In the genomic region with DNA sequence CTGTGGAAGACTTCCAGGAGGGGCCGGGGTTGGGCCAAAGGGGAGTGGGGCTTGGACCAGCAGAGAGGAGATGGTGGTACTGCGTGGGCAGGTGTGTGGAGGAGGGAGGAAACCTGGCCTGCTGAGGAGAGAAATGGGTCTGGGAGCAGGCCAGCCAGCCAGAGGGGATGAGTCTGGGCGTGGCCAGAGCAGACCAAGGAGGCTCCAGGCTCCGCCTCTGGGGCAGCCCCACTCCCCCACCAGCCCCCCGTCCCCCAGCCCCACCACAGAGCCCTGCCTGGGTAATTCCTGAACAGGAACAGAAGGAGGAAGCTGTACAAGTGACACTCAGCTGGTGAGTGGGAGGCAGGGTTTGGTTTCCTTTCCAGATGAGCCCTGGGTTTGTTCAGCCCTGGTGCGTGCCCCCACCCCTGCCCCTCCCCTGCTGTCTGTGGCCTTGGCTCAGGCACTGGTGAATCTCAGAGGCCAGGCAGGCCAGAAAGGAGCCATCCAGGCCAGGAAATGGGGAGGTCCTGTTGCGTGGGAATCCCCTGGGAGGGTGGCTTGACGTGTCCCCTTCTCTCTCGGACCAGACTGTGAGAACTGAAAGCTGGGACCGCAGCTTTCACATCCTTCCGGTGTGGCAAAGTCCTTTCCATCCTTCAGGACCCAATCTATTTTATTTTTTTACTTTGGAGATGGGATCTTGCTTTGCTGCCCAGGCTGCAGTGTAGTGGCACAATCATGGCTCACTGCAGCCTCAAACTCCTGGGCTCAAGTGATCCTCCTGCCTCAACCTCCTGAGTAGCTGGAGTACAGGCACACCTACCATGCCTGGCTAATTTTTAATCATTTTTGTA, we compare ENCODE assay signal across 8 cellular contexts. TPM values are rescaled to one million over a fixed set of nuclear protein-coding genes. Genes with fewer than 3 reads are reported as not detected.
DNase-seq lines count a peak whose midpoint lies in the region; ATAC-seq and TF ChIP-seq lines count a peak whose summit lies in the region.

No MANE protein-coding gene starts in this region.

- no peaks in the 10 kb centered on the region for H3K79me1 ChIP-seq in H9 (ENCODE audit: insufficient read depth, low read depth, low read length, poor library complexity, severe bottlenecking)

- H3K27ac ChIP-seq in H9 (ENCODE audit: insufficient read length, low read depth, low read length) (no peak overlapping the region), right lobe of liver (no peak overlapping the region)

- no peak overlapping the region for H2AFZ ChIP-seq in H9 (ENCODE audit: low read length)

- H3K18ac ChIP-seq in H9 (ENCODE audit: insufficient read length, low read depth, low read length) = no peak overlapping the region

- H2BK5ac ChIP-seq in H9 (ENCODE audit: insufficient read length, low read length) = no peak overlapping the region

- intact Hi-C loops in activated naive CD4-positive, alpha-beta T cell treated with anti-CD3 and anti-CD28 coated beads for 36 hours (cut with micrococcal nuclease) = no loop called here
- intact Hi-C loops in right lobe of liver (cut with DNase I) = no loop called here

- no peak for TF ChIP-seq POLR2A in right lobe of liver (IDR thresholded peaks at IDR 0.05)

- CTCF ChIA-PET in activated naive CD4-positive, alpha-beta T cell treated with anti-CD3 and anti-CD28 coated beads for 36 hours (lab: Charles Lee) = no interaction called here

- no peak overlapping the region for H3K23ac ChIP-seq in H9 (ENCODE audit: insufficient read length, low read depth, low read length)

- no peaks in the 10 kb centered on the region for H3K23me2 ChIP-seq in H9 (ENCODE audit: insufficient read length, low read depth, low read length, poor library complexity, severe bottlenecking)

- no peaks in the 10 kb centered on the region for H3K79me2 ChIP-seq in H9 (ENCODE audit: insufficient read depth, low read length)

- no peak overlapping the region for H3K4me2 ChIP-seq in H9 (ENCODE audit: insufficient read depth, insufficient read length, low read length)

- no peak overlapping the region for H2BK15ac ChIP-seq in H9 (ENCODE audit: low read depth, low read length)

- no peak overlapping the region for H4K5ac ChIP-seq in H9 (ENCODE audit: insufficient read length, low read depth, low read length)

- H3K4ac ChIP-seq in H9 (ENCODE audit: low read depth, low read length) = no peak overlapping the region

- no CpG with 5 or more reads among the region's 11 CpGs for WGBS in H9 (ENCODE audit: extremely low coverage, insufficient read length, low lambda C conversion rate)
- 45% methylated on average over 2 of the region's 11 CpGs for WGBS in right lobe of liver (ENCODE audit: insufficient coverage, low coverage, low lambda C conversion rate, missing lambda C conversion rate)

- H4K20me1 ChIP-seq in H9 (ENCODE audit: control insufficient read depth, insufficient read depth, insufficient read length) = no peaks in the 10 kb centered on the region

- H2BK120ac ChIP-seq in H9 (ENCODE audit: low read depth, low read length, poor library complexity, severe bottlenecking) = no peak overlapping the region

- H3K9ac ChIP-seq in H9 (ENCODE audit: extremely low read depth, insufficient read length, low read length) = no peak overlapping the region

- H3K9me3 ChIP-seq in H9 (ENCODE audit: control insufficient read depth, low read depth, low read length) = no peaks in the 10 kb centered on the region
- H3K9me3 ChIP-seq in right lobe of liver = no peaks in the 10 kb centered on the region

- peak; percentile 41 for ATAC-seq in GM18519 (IDR thresholded peaks at IDR 0.05; ENCODE audit: low FRiP score, unreplicated experiment)
- ATAC-seq in right lobe of liver = peak; percentile 53 to 69 (median 64)

- no peak overlapping the region for H4K8ac ChIP-seq in H9 (replicated peaks; ENCODE audit: insufficient read length, low read depth, low read length)

- no peak overlapping the region; a peak in 1 of 5 replicates for H3K4me3 Mint-ChIP-seq in H9
- H3K4me3 Mint-ChIP-seq in activated naive CD4-positive, alpha-beta T cell treated with anti-CD3 and anti-CD28 coated beads for 36 hours = no peak overlapping the region

- H3K4me1 ChIP-seq in H9 (ENCODE audit: insufficient read depth, low read length) = no peaks in the 10 kb centered on the region
- no peaks in the 10 kb centered on the region for H3K4me1 ChIP-seq in right lobe of liver

- no peak overlapping the region for H4K91ac ChIP-seq in H9 (ENCODE audit: insufficient read length, low read depth, low read length)

- no peak for TF ChIP-seq CTCF in H9 (conservative IDR thresholded peaks at IDR 0.05)
- TF ChIP-seq CTCF in right lobe of liver (IDR thresholded peaks at IDR 0.05) = no peak

- no peak overlapping the region for H2BK20ac ChIP-seq in H9 (ENCODE audit: low read depth, low read length, poor library complexity, severe bottlenecking)

- no peaks in the 10 kb centered on the region; the same call in 1 of the 2 replicates for H3K27me3 ChIP-seq in H9 (ENCODE audit: insufficient read depth, low read length)
- H3K27me3 ChIP-seq in right lobe of liver = no peaks in the 10 kb centered on the region

- H3K36me3 ChIP-seq in right lobe of liver = no peaks in the 10 kb centered on the region

- DNase-seq in H9 = peak; percentile 72
- peak; percentile 95 for DNase-seq in MV-4-11 (lab: John Stamatoyannopoulos, UW)
- peak; percentile 75 for DNase-seq in activated naive CD4-positive, alpha-beta T cell treated with anti-CD3 and anti-CD28 coated beads for 36 hours
- peak in 1 of 3 donors; percentile 49 for DNase-seq in right lobe of liver
- DNase-seq in stimulated activated CD8-positive, alpha-beta memory T cell treated with anti-CD3 and anti-CD28 coated beads, Interleukin-4, amount 100 ng/mL, for 24 hours (ENCODE audit: low read depth) = peak; percentile 37
- DNase-seq in central memory CD4-positive, alpha-beta T cell = no peak
- DNase-seq in NCI-H2029 (lab: John Stamatoyannopoulos, UW) = no peak

- no peak overlapping the region for H3K56ac ChIP-seq in H9 (ENCODE audit: insufficient read length, low read depth, low read length)

- no peak overlapping the region for H3K14ac ChIP-seq in H9 (ENCODE audit: insufficient read depth, low read length)

- H3K9me3 Mint-ChIP-seq in H9 = no peaks in the 10 kb centered on the region
- no peaks in the 10 kb centered on the region for H3K9me3 Mint-ChIP-seq in activated naive CD4-positive, alpha-beta T cell treated with anti-CD3 and anti-CD28 coated beads for 36 hours

- peak overlapping the region; percentile 9 to 91 (median 85); a peak in 2 of 7 replicates for H3K27ac Mint-ChIP-seq in H9
- H3K27ac Mint-ChIP-seq in activated naive CD4-positive, alpha-beta T cell treated with anti-CD3 and anti-CD28 coated beads for 36 hours = no peak overlapping the region

- no peak overlapping the region for H3K4me3 ChIP-seq in right lobe of liver

- H3K36me3 Mint-ChIP-seq in H9 (ENCODE audit: insufficient read depth in 1 of 3, low read depth in 3 of 3) = no peaks in the 10 kb centered on the region
- H3K36me3 Mint-ChIP-seq in activated naive CD4-positive, alpha-beta T cell treated with anti-CD3 and anti-CD28 coated beads for 36 hours (ENCODE audit: low read depth) = no peaks in the 10 kb centered on the region

- no peak overlapping the region for H2AK5ac ChIP-seq in H9 (ENCODE audit: insufficient read length, low read length)

- H3K4me1 Mint-ChIP-seq in H9 = peaks cover 22 to 26% of the 10 kb centered on the region in 2 experiments
- H3K4me1 Mint-ChIP-seq in activated naive CD4-positive, alpha-beta T cell treated with anti-CD3 and anti-CD28 coated beads for 36 hours (ENCODE audit: low read depth) = peaks cover 19% of the 10 kb centered on the region

- no peaks in the 10 kb centered on the region for H3K27me3 Mint-ChIP-seq in H9 (ENCODE audit: low read depth)
- no peaks in the 10 kb centered on the region for H3K27me3 Mint-ChIP-seq in activated naive CD4-positive, alpha-beta T cell treated with anti-CD3 and anti-CD28 coated beads for 36 hours (ENCODE audit: low read depth)

- no peak overlapping the region for H3T11ph ChIP-seq in H9 (ENCODE audit: low read length)

- no peak overlapping the region for H2BK12ac ChIP-seq in H9 (ENCODE audit: insufficient read length, low read depth, low read length)

RNA-seq across cellular contexts. Expression of a gene that starts 9.4 kb away (rescaled TPM):
- total RNA-seq in H9 (2021) (37.5 and 44.5 TPM in 2 replicates), right lobe of liver (10 to 100 TPM in 4 of 6 experiments, 1 to 10 TPM in 2; 3.1 to 17.3 (median 11.2) TPM)
- total RNA-seq in activated naive CD4-positive, alpha-beta T cell treated with anti-CD3 and anti-CD28 coated beads for 36 hours = 1 to 10 TPM; 2.0 to 2.8 TPM

RNA-seq across cellular contexts. Expression of a gene that starts 47.1 kb away (rescaled TPM):
- total RNA-seq in H9 (2021) (40.3 and 40.7 TPM in 2 replicates), right lobe of liver (10 to 100 TPM; 11.4 to 16.0 (median 12.8) TPM)
- total RNA-seq in activated naive CD4-positive, alpha-beta T cell treated with anti-CD3 and anti-CD28 coated beads for 36 hours = 10 to 100 TPM in 1 of 2 experiments, 1 to 10 TPM in 1; 9.4 to 10.4 TPM

Comparison
In these comparisons a context has a peak if more than half of its experiments do, and no peak if none do; other contexts are left out.
1. DNase-seq: peak in H9 (single experiment), MV-4-11 (single experiment), activated naive CD4-positive, alpha-beta T cell treated with anti-CD3 and anti-CD28 coated beads for 36 hours (single experiment) and stimulated activated CD8-positive, alpha-beta memory T cell treated with anti-CD3 and anti-CD28 coated beads, Interleukin-4, amount 100 ng/mL, for 24 hours (single experiment); none in central memory CD4-positive, alpha-beta T cell (single experiment) and NCI-H2029 (single experiment).